22 cellular contexts compared by ENCODE assay signal in genomic region chr4:140661550-140661949, GRCh38.
"Had no signal": no experiment of that assay in that cellular context is flagged by ENCODE, and none has a peak within 500 bp of the region (broad histone marks: within the 10 kb centered on the region; RNA-seq: fewer than 3 reads in every experiment).

No MANE protein-coding gene starts in this region.

- H3K9me3 ChIP-seq: MG63, Peyer's patch, SJCRH30 had no signal

- DNase-seq: KBM-7; MG63; NCI-H1092; NCI-H1105 treated with DMSO at 0.1 percent for 48 hours; NCI-H1417 treated with DMSO at 0.1 percent for 48 hours; NCI-H146; NCI-H1694 treated with DMSO at 0.1 percent for 48 hours; NCI-H2029; NCI-H2081 treated with DMSO at 0.1 percent for 48 hours; NCI-H2171; NCI-H446; NCI-H510A; NCI-H524 treated with DMSO at 0.1 percent for 48 hours; NCI-H69; NCI-H774; NK-92 treated with Interleukin-12 subunit alpha and Interleukin-12 subunit beta, amount 100 ng/mL, for 24 hours; PC-3; Peyer's patch; SHP77 treated with DMSO at 0.1 percent for 48 hours; SJCRH30 had no signal

- H3K36me3 ChIP-seq: MG63 had no signal

- H3K4me3 ChIP-seq: MG63, Peyer's patch, SJCRH30 had no signal

- ATAC-seq: Right ventricle myocardium inferior, SK-N-SH treated with all-trans-retinoic acid at 6 μM for 48 hours had no signal

- H3K27ac ChIP-seq: Peyer's patch, SJCRH30 had no signal

- H3K27me3 ChIP-seq: MG63, Peyer's patch, SJCRH30 had no signal

- H3K4me1 ChIP-seq: Peyer's patch, SJCRH30 had no signal
